Comparison of ENCODE assay signal across 11 cellular contexts in genomic region chr17:74274060-74274702, GRCh38. TPM values are rescaled to one million over a fixed set of nuclear protein-coding genes. Genes with fewer than 3 reads are reported as not detected.
DNase-seq lines count a peak whose midpoint lies in the region; ATAC-seq and TF ChIP-seq lines count a peak whose summit lies in the region.
"Had no signal": no experiment of that assay in that cellular context is flagged by ENCODE, and none has a peak within 500 bp of the region (broad histone marks: within the 10 kb centered on the region; RNA-seq: fewer than 3 reads in every experiment).

Gene DNAI2, plus strand, starts transcription at chr17:74274234. Its CDS starts 7,584 bp downstream, at chr17:74281818.

- TF ChIP-seq POLR2A in heart left ventricle (IDR thresholded peaks at IDR 0.05) = no peak

- peaks cover 0 to 50% (median 25%) of the 10 kb centered on the region in 12 donors for H3K4me1 ChIP-seq in heart left ventricle
- peaks cover 0 to 50% of the 10 kb centered on the region in 2 donors for H3K4me1 ChIP-seq in right atrium auricular region
- peaks cover 13% of the 10 kb centered on the region for H3K4me1 ChIP-seq in right cardiac atrium (ENCODE audit: control insufficient read depth, insufficient read depth, low read length)
- H3K4me1 ChIP-seq in thymus (ENCODE audit: control insufficient read depth, insufficient read depth, low read length) = peaks cover 17% of the 10 kb centered on the region
- H3K4me1 ChIP-seq: HAP-1 had no signal

- H3K9me3 ChIP-seq in heart left ventricle (no peaks in the 10 kb centered on the region), right atrium auricular region (no peaks in the 10 kb centered on the region), right cardiac atrium (ENCODE audit: control insufficient read depth, low read length) (no peaks in the 10 kb centered on the region), thymus (ENCODE audit: control insufficient read depth) (no peaks in the 10 kb centered on the region)
- H3K9me3 ChIP-seq: HAP-1 had no signal

- no peak for TF ChIP-seq CTCF in heart left ventricle (IDR thresholded peaks at IDR 0.05)
- TF ChIP-seq CTCF in right atrium auricular region (IDR thresholded peaks at IDR 0.05) = no peak
- no peak for TF ChIP-seq CTCF in GM20000 (IDR thresholded peaks at IDR 0.05; ENCODE audit: extremely low read depth, missing control alignments)

- WGBS in heart left ventricle, 4 donors = 7 to 16% (median 9%) methylated on average over 28 to 32 of the region's 32 CpGs
- 12% methylated on average over 32 of the region's 32 CpGs for WGBS in right cardiac atrium
- 8% methylated on average over 32 of the region's 32 CpGs for WGBS in thymus

- H3K4me3 ChIP-seq in heart left ventricle = peak within 1 kb of the TSS in 3 of 12 donors; percentile 5 to 22 (median 15)
- H3K4me3 ChIP-seq in right atrium auricular region = peak within 1 kb of the TSS in 1 of 2 donors; percentile 8
- no peak within 1 kb of the TSS for H3K4me3 ChIP-seq in right cardiac atrium (ENCODE audit: low read length)
- H3K4me3 ChIP-seq in thymus (ENCODE audit: low read length) = peak within 1 kb of the TSS; percentile 22
- H3K4me3 ChIP-seq: HAP-1, PC-9 had no signal

- intact Hi-C loops in heart left ventricle (cut with DNase I) (no loop called here), right cardiac atrium (cut with DNase I) (no loop called here)

- H3K27me3 ChIP-seq in heart left ventricle (peaks cover 0 to 11% (median 4%) of the 10 kb centered on the region in 9 donors), right atrium auricular region (no peaks in the 10 kb centered on the region), right cardiac atrium (ENCODE audit: control insufficient read depth, insufficient read depth) (no peaks in the 10 kb centered on the region), thymus (ENCODE audit: control insufficient read depth, insufficient read depth) (no peaks in the 10 kb centered on the region)

- no peak for ATAC-seq in heart left ventricle
- ATAC-seq in right cardiac atrium = peak in 1 of 2 donors; percentile 4
- no peak for ATAC-seq in GM21526 (IDR thresholded peaks at IDR 0.05; ENCODE audit: low FRiP score, unreplicated experiment)

- H3K36me3 ChIP-seq in heart left ventricle (no peaks in the 10 kb centered on the region), right atrium auricular region (no peaks in the 10 kb centered on the region), thymus (ENCODE audit: control insufficient read depth, insufficient read depth) (no peaks in the 10 kb centered on the region)
- H3K36me3 ChIP-seq: HAP-1 had no signal

- DNase-seq in heart left ventricle (peak in 3 of 5 donors; percentile 44 to 54 (median 53)), right atrium auricular region (ENCODE audit: low spot score) (no peak), UCSD-AML1 (lab: John Stamatoyannopoulos, UW; ENCODE audit: unreplicated experiment) (peak; percentile 33), right cardiac atrium (peak; percentile 63 to 84 (median 71)), GM20000 (ENCODE audit: low spot score) (no peak), AG08396 (ENCODE audit: low spot score) (no peak)
- DNase-seq: PC-9; stimulated activated CD4-positive, alpha-beta T cell treated with anti-CD3 and anti-CD28 coated beads, Interleukin-4, amount 100 ng/mL, for 1 hour had no signal

- H3K27ac ChIP-seq in heart left ventricle (peak within 1 kb of the TSS in 1 of 12 donors; percentile 34), right atrium auricular region (no peak within 1 kb of the TSS), right cardiac atrium (ENCODE audit: low read length) (no peak within 1 kb of the TSS), thymus (ENCODE audit: low read depth) (no peak within 1 kb of the TSS)
- H3K27ac ChIP-seq: PC-9 had no signal

RNA-seq across cellular contexts. Expression of gene DNAI2, which starts in this region (rescaled TPM):
- total RNA-seq in heart left ventricle (not detected), right atrium auricular region (not detected), right cardiac atrium (under 1 TPM in 1 of 4 donors, not detected in 3; 0.33 TPM)
- polyA plus RNA-seq in heart left ventricle (not detected), right cardiac atrium (not detected), thymus (0.78 TPM)
- total RNA-seq: PC-9 had no signal

Comparison
In these comparisons a context has a peak if more than half of its experiments do, and no peak if none do; other contexts are left out.
1. Peak in DNase-seq in heart left ventricle; RNA of the gene not detected or under 1 TPM.
2. Peak in DNase-seq in right cardiac atrium; RNA of the gene not detected or under 1 TPM.